In the genomic region with DNA sequence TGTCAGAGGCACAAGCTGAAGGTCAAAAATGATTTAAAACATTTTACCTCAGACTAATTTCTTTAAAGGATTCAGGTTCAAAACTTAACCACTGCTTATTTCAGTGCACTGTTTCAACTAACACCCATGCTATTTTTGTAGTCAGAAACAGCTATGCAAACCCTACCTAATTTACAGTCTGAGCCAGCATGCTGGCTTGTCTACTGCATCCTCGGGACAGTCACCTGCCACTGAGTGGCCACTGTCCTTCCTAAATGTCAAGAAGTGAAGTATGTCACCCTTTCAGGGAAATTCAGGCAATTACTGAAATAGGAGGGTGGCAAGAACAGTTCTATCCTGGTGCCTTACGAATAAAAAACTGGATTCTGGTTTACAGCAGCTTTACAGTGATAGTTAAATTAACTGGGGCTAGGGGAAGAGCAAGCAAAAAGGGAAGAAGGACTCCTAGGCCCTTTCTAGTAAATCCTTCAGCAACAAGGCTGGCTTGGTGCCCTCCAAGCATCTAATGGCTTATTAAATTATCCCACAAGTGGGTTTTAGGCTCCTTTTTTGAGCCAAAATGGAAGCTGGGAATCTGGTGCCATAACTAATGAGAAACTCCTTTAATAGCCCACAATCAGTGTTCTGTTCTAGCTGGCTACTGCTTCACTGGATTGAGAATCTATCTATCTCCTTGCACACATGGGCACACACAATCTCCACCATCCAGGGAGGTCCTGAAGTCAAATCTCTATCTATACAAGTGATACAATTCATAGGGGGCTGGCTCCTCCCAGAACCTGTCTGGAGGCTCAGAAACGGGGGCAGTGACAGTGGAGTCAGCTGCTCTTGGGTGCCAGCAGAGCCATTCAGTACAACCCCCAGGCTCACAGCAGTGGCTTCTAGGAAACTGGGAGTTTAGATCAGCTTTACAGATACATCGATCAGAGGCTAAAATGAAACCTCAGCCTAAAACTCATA, we compare ENCODE assay signal across 10 cellular contexts. TPM values are rescaled to one million over a fixed set of nuclear protein-coding genes. Genes with fewer than 3 reads are reported as not detected.
DNase-seq lines count a peak whose midpoint lies in the region; FAIRE-seq lines count a peak whose summit lies in the region.
"Had no signal": no experiment of that assay in that cellular context is flagged by ENCODE, and none has a peak within 500 bp of the region (broad histone marks: within the 10 kb centered on the region; RNA-seq: fewer than 3 reads in every experiment).

No MANE protein-coding gene starts in this region.

- H3K4me3 Mint-ChIP-seq in activated T-cell treated with anti-CD3 and anti-CD28 coated beads, Interleukin-2, amount 50 U/mL, for 24 hours = no peak overlapping the region

- no peaks in the 10 kb centered on the region for H3K27me3 ChIP-seq in layer of hippocampus (ENCODE audit: control insufficient read depth, insufficient read depth, low read length)

- peak overlapping the region; percentile 20 for H3K27ac ChIP-seq in layer of hippocampus (ENCODE audit: low read depth, low read length)
- H3K27ac ChIP-seq in substantia nigra (ENCODE audit: low read depth, low read length, poor library complexity, severe bottlenecking) = peak overlapping the region; percentile 51

- no peak for DNase-seq in activated T-cell treated with anti-CD3 and anti-CD28 coated beads, Interleukin-2, amount 50 U/mL, for 24 hours
- DNase-seq in activated T-cell treated with anti-CD3 and anti-CD28 coated beads for 4 hours = no peak
- peak; percentile 43 for DNase-seq in activated CD8-positive, alpha-beta memory T cell treated with anti-CD3 and anti-CD28 coated beads, Interleukin-2, amount 50 U/mL, for 48 hours
- DNase-seq in substantia nigra (lab: John Stamatoyannopoulos, UW) = no peak
- DNase-seq in NCI-H446 (lab: John Stamatoyannopoulos, UW) = no peak
- no peak for DNase-seq in SKM-1 treated with dmso at 0.1 percent for 144 hours (lab: John Stamatoyannopoulos, UW; ENCODE audit: unreplicated experiment)
- no peak for DNase-seq in frontal cortex (ENCODE audit: low spot score in 2 of 2)
- DNase-seq: NK-92 treated with Interleukin-12 subunit alpha and Interleukin-12 subunit beta, amount 100 ng/mL, for 24 hours; stimulated activated CD4-positive, alpha-beta T cell treated with anti-CD3 and anti-CD28 coated beads, Interleukin-12 subunit alpha, Interleukin-12 subunit beta, amount 100 ng/mL, for 4 hours had no signal

- H3K9me3 Mint-ChIP-seq in activated T-cell treated with anti-CD3 and anti-CD28 coated beads, Interleukin-2, amount 50 U/mL, for 24 hours = no peaks in the 10 kb centered on the region

- H3K27me3 Mint-ChIP-seq in activated T-cell treated with anti-CD3 and anti-CD28 coated beads, Interleukin-2, amount 50 U/mL, for 24 hours = no peaks in the 10 kb centered on the region

- H3K4me1 Mint-ChIP-seq in activated T-cell treated with anti-CD3 and anti-CD28 coated beads, Interleukin-2, amount 50 U/mL, for 24 hours (ENCODE audit: low read depth) = peaks cover 51% of the 10 kb centered on the region

- FAIRE-seq in frontal cortex (lab: Jason Lieb, UNC) = no peak

- H3K36me3 Mint-ChIP-seq in activated T-cell treated with anti-CD3 and anti-CD28 coated beads, Interleukin-2, amount 50 U/mL, for 24 hours (ENCODE audit: low read depth) = peaks cover 87% of the 10 kb centered on the region

- peak overlapping the region; percentile 66 for H3K27ac Mint-ChIP-seq in activated T-cell treated with anti-CD3 and anti-CD28 coated beads, Interleukin-2, amount 50 U/mL, for 24 hours

RNA-seq across cellular contexts. Expression of a gene that starts 43.4 kb away (rescaled TPM):
- total RNA-seq in frontal cortex = 2.4 TPM
